1 cellular context compared by ENCODE assay signal in the genomic region with DNA sequence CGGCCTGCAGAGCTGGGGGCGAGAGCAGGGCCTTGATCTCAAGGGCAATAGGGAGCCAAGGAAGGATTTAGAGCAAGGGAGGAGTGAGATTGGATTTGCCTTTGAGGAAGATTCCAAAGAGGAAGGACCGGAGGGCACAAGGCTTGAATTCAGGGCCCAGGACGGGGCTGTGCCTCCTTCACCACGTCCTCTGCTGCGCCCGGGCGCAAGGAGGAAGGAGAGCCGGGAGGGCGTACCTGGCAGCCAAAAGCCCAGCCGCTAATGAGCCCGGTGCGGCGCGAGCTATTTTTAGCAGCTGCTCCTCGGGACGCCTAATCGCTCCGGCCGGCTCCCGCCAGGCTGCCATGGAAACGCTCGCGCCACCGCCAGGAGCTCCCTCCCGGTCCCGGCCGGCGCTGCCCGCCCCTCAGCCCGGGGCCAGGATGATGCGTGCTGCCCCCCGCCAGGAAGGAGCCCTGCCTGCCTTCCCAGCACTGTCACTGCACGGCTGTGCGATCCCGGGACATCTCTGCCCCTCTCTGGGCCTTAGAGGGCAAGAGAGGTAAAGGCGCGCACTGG.
TF ChIP-seq lines count a peak whose summit lies in the region.

No MANE protein-coding gene starts in this region.

TF ChIP-seq in K562, 482 proteins besides CTCF, POLR2A, EP300 and RAD21 (continued from another document):
- TF ChIP-seq NEUROD1 (IDR thresholded peaks at IDR 0.05; ENCODE audit: borderline replicate concordance, low read depth, low read length, partially characterized antibody) (no peak), ZNF175 (CRISPR knock-in tag; IDR thresholded peaks at IDR 0.05; ENCODE audit: low read depth) (no peak), SAFB2 (IDR thresholded peaks at IDR 0.05; ENCODE audit: borderline replicate concordance, low read depth, low read length, severe bottlenecking) (no peak), CC2D1A (IDR thresholded peaks at IDR 0.05) (no peak), EWSR1 (IDR thresholded peaks at IDR 0.05; ENCODE audit: borderline replicate concordance, low read depth, partially characterized antibody) (no peak), TRIM28 (IDR thresholded peaks at IDR 0.05) (no peak), SRSF7 (optimal IDR thresholded peaks at IDR 0.05; ENCODE audit: low read depth, low read length) (no peak), MEF2A (IDR thresholded peaks at IDR 0.05; ENCODE audit: control insufficient read depth, low read depth, low read length) (peak; percentile 84; the same call in 1 of the 2 replicates), ZFP36 (IDR thresholded peaks at IDR 0.05; ENCODE audit: low read depth, low read length, partially characterized antibody) (peak; percentile 64), CXXC5 (CRISPR knock-in tag; IDR thresholded peaks at IDR 0.05) (no peak), TFAM (CRISPR knock-in tag; conservative IDR thresholded peaks at IDR 0.05) (no peak), ZBTB7A (IDR thresholded peaks at IDR 0.05; ENCODE audit: borderline replicate concordance, control insufficient read depth, low read depth, low read length) (peak; percentile 6; the same call in 1 of the 2 replicates), CBFB (CRISPR knock-in tag; IDR thresholded peaks at IDR 0.05) (no peak), RFX1 (IDR thresholded peaks at IDR 0.05) (peak; percentile 55; the same call in 1 of the 2 replicates), RBM25 (IDR thresholded peaks at IDR 0.05; ENCODE audit: low read depth, low read length, severe bottlenecking) (peak; percentile 24), MAZ (CRISPR knock-in tag; conservative IDR thresholded peaks at IDR 0.05 in 1 of 2, IDR thresholded peaks at IDR 0.05 in 1 of 2) (no peak), MEF2D (tag; conservative IDR thresholded peaks at IDR 0.05; ENCODE audit: low read depth) (peak; percentile 84; the same call in 1 of the 2 replicates), DNMT1 (IDR thresholded peaks at IDR 0.05) (no peak), ZNF561 (CRISPR knock-in tag; conservative IDR thresholded peaks at IDR 0.05) (no peak), ELF4 (CRISPR knock-in tag; IDR thresholded peaks at IDR 0.05) (no peak), SNIP1 (IDR thresholded peaks at IDR 0.05; ENCODE audit: low read depth) (no peak), SMAD2 (IDR thresholded peaks at IDR 0.05; ENCODE audit: low read depth, low read length) (no peak), SP1 (CRISPR knock-in tag; IDR thresholded peaks at IDR 0.05) (no peak), SMC3 (conservative IDR thresholded peaks at IDR 0.05; ENCODE audit: insufficient read depth, low read depth, low read length) (no peak), HDAC1 (IDR thresholded peaks at IDR 0.05) (no peak)
- TF ChIP-seq, protein P1, sequence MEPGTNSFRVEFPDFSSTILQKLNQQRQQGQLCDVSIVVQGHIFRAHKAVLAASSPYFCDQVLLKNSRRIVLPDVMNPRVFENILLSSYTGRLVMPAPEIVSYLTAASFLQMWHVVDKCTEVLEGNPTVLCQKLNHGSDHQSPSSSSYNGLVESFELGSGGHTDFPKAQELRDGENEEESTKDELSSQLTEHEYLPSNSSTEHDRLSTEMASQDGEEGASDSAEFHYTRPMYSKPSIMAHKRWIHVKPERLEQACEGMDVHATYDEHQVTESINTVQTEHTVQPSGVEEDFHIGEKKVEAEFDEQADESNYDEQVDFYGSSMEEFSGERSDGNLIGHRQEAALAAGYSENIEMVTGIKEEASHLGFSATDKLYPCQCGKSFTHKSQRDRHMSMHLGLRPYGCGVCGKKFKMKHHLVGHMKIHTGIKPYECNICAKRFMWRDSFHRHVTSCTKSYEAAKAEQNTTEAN (CRISPR knock-in tag; IDR thresholded peaks at IDR 0.05): no peak
- TF ChIP-seq, protein P2, sequence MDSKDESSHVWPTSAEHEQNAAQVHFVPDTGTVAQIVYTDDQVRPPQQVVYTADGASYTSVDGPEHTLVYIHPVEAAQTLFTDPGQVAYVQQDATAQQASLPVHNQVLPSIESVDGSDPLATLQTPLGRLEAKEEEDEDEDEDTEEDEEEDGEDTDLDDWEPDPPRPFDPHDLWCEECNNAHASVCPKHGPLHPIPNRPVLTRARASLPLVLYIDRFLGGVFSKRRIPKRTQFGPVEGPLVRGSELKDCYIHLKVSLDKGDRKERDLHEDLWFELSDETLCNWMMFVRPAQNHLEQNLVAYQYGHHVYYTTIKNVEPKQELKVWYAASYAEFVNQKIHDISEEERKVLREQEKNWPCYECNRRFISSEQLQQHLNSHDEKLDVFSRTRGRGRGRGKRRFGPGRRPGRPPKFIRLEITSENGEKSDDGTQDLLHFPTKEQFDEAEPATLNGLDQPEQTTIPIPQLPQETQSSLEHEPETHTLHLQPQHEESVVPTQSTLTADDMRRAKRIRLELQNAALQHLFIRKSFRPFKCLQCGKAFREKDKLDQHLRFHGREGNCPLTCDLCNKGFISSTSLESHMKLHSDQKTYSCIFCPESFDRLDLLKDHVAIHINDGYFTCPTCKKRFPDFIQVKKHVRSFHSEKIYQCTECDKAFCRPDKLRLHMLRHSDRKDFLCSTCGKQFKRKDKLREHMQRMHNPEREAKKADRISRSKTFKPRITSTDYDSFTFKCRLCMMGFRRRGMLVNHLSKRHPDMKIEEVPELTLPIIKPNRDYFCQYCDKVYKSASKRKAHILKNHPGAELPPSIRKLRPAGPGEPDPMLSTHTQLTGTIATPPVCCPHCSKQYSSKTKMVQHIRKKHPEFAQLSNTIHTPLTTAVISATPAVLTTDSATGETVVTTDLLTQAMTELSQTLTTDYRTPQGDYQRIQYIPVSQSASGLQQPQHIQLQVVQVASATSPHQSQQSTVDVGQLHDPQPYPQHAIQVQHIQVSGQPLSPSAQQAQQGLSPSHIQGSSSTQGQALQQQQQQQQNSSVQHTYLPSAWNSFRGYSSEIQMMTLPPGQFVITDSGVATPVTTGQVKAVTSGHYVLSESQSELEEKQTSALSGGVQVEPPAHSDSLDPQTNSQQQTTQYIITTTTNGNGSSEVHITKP (IDR thresholded peaks at IDR 0.05; ENCODE audit: partially characterized antibody): no peak
- TF ChIP-seq, protein P3, sequence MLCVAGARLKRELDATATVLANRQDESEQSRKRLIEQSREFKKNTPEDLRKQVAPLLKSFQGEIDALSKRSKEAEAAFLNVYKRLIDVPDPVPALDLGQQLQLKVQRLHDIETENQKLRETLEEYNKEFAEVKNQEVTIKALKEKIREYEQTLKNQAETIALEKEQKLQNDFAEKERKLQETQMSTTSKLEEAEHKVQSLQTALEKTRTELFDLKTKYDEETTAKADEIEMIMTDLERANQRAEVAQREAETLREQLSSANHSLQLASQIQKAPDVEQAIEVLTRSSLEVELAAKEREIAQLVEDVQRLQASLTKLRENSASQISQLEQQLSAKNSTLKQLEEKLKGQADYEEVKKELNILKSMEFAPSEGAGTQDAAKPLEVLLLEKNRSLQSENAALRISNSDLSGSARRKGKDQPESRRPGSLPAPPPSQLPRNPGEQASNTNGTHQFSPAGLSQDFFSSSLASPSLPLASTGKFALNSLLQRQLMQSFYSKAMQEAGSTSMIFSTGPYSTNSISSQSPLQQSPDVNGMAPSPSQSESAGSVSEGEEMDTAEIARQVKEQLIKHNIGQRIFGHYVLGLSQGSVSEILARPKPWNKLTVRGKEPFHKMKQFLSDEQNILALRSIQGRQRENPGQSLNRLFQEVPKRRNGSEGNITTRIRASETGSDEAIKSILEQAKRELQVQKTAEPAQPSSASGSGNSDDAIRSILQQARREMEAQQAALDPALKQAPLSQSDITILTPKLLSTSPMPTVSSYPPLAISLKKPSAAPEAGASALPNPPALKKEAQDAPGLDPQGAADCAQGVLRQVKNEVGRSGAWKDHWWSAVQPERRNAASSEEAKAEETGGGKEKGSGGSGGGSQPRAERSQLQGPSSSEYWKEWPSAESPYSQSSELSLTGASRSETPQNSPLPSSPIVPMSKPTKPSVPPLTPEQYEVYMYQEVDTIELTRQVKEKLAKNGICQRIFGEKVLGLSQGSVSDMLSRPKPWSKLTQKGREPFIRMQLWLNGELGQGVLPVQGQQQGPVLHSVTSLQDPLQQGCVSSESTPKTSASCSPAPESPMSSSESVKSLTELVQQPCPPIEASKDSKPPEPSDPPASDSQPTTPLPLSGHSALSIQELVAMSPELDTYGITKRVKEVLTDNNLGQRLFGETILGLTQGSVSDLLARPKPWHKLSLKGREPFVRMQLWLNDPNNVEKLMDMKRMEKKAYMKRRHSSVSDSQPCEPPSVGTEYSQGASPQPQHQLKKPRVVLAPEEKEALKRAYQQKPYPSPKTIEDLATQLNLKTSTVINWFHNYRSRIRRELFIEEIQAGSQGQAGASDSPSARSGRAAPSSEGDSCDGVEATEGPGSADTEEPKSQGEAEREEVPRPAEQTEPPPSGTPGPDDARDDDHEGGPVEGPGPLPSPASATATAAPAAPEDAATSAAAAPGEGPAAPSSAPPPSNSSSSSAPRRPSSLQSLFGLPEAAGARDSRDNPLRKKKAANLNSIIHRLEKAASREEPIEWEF (CRISPR knock-in tag; IDR thresholded peaks at IDR 0.05): no peak
- TF ChIP-seq, protein P4, sequence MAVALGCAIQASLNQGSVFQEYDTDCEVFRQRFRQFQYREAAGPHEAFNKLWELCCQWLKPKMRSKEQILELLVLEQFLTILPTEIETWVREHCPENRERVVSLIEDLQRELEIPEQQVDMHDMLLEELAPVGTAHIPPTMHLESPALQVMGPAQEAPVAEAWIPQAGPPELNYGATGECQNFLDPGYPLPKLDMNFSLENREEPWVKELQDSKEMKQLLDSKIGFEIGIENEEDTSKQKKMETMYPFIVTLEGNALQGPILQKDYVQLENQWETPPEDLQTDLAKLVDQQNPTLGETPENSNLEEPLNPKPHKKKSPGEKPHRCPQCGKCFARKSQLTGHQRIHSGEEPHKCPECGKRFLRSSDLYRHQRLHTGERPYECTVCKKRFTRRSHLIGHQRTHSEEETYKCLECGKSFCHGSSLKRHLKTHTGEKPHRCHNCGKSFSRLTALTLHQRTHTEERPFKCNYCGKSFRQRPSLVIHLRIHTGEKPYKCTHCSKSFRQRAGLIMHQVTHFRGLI (CRISPR knock-in tag; IDR thresholded peaks at IDR 0.05): no peak
- TF ChIP-seq, protein P5, sequence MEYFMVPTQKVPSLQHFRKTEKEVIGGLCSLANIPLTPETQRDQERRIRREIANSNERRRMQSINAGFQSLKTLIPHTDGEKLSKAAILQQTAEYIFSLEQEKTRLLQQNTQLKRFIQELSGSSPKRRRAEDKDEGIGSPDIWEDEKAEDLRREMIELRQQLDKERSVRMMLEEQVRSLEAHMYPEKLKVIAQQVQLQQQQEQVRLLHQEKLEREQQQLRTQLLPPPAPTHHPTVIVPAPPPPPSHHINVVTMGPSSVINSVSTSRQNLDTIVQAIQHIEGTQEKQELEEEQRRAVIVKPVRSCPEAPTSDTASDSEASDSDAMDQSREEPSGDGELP (CRISPR knock-in tag; IDR thresholded peaks at IDR 0.05; ENCODE audit: borderline replicate concordance): 0 out of 2 replicates have a peak, but pooled peaks have one; percentile 24
